In genomic region chr1:151419819-151420218, GRCh38 we compare ENCODE assay signal across 34 cellular contexts. TPM values are rescaled to one million over a fixed set of nuclear protein-coding genes. Genes with fewer than 3 reads are reported as not detected.
"Had no signal": no experiment of that assay in that cellular context is flagged by ENCODE, and none has a peak within 500 bp of the region (broad histone marks: within the 10 kb centered on the region; RNA-seq: fewer than 3 reads in every experiment).

No MANE protein-coding gene starts in this region.

- H3K4me1 ChIP-seq: body of pancreas had no signal

- H3K4me3 Mint-ChIP-seq: activated CD4-positive, alpha-beta memory T cell treated with anti-CD3 and anti-CD28 coated beads for 36 hours; activated CD4-positive, alpha-beta T cell treated with anti-CD3 and anti-CD28 coated beads for 36 hours; activated CD4-positive, alpha-beta T cell treated with anti-CD3 and anti-CD28 coated beads, Interleukin-2, amount 10 ng/mL, durations not matched to agents 24 days and 14 days; activated CD8-positive, alpha-beta memory T cell treated with anti-CD3 and anti-CD28 coated beads, Interleukin-2, amount 10 ng/mL, durations not matched to agents 7 days and 5 days; activated CD8-positive, alpha-beta T cell treated with anti-CD3 and anti-CD28 coated beads, Interleukin-2, amount 10 ng/mL, durations not matched to agents 7 days and 5 days; activated naive CD4-positive, alpha-beta T cell treated with anti-CD3 and anti-CD28 coated beads for 36 hours; activated naive CD4-positive, alpha-beta T cell treated with anti-CD3 and anti-CD28 coated beads, Interleukin-2, amount 50 U/mL, for 24 hours; activated T-helper 1 cell treated with anti-CD3 and anti-CD28 coated beads, Interleukin-12 subunit alpha, Interleukin-12 subunit beta, Interleukin-2, Interleukin-4 antibody, amounts not matched to agents 30 ng/mL and 10 ng/mL and 1 ng/mL, durations not matched to agents 14 hours and 24 hours and 36 hours; effector memory CD8-positive, alpha-beta T cell; T-helper 17 cell; T-helper 2 cell treated with Interferon-gamma antibody and Interleukin-4, amounts not matched to agents 5 μg/mL and 100 μg/mL, for 36 hours had no signal

- DNase-seq: activated CD4-positive, alpha-beta memory T cell treated with anti-CD3 and anti-CD28 coated beads for 36 hours; activated CD4-positive, alpha-beta T cell treated with anti-CD3 and anti-CD28 coated beads for 36 hours; activated CD4-positive, CD25-positive, alpha-beta regulatory T cell; activated CD4-positive, CD25-positive, alpha-beta regulatory T cell treated with anti-CD3 and anti-CD28 coated beads, Interleukin-2, amount 50 U/mL, for 72 hours; activated CD8-positive, alpha-beta memory T cell treated with anti-CD3 and anti-CD28 coated beads, Interleukin-2, amount 10 ng/mL, durations not matched to agents 7 days and 5 days; activated CD8-positive, alpha-beta memory T cell treated with anti-CD3 and anti-CD28 coated beads, Interleukin-2, amount 50 U/mL, for 4 hours; activated CD8-positive, alpha-beta T cell treated with anti-CD3 and anti-CD28 coated beads, Interleukin-2, amount 10 ng/mL, durations not matched to agents 7 days and 5 days; activated effector memory CD4-positive, alpha-beta T cell treated with anti-CD3 and anti-CD28 coated beads, Interleukin-2, amount 50 U/mL, for 16 hours; activated naive CD4-positive, alpha-beta T cell treated with anti-CD3 and anti-CD28 coated beads for 36 hours; activated T-cell treated with anti-CD3 and anti-CD28 coated beads, Interleukin-2, amount 50 U/mL, for 1 hour; activated T-cell treated with anti-CD3 and anti-CD28 coated beads, Interleukin-2, amount 50 U/mL, for 48 hours; amniotic stem cell; aorta; body of pancreas; caudate nucleus; cortex of kidney; dermis blood vessel endothelial cell; effector CD4-positive, alpha-beta T cell; effector memory CD8-positive, alpha-beta T cell; foreskin fibroblast; head of caudate nucleus; T-helper 1 cell; T-helper 17 cell; T1000; WERI-Rb-1 had no signal

- H3K27ac ChIP-seq: body of pancreas, epithelial cell of prostate, WERI-Rb-1 had no signal

- H3K4me3 ChIP-seq: body of pancreas had no signal

- H3K4me1 Mint-ChIP-seq: activated CD4-positive, alpha-beta T cell treated with anti-CD3 and anti-CD28 coated beads for 36 hours; activated CD8-positive, alpha-beta memory T cell treated with anti-CD3 and anti-CD28 coated beads, Interleukin-2, amount 10 ng/mL, durations not matched to agents 7 days and 5 days; activated naive CD4-positive, alpha-beta T cell treated with anti-CD3 and anti-CD28 coated beads, Interleukin-2, amount 50 U/mL, for 24 hours had no signal

- H3K27me3 Mint-ChIP-seq: activated CD4-positive, alpha-beta memory T cell treated with anti-CD3 and anti-CD28 coated beads for 36 hours; activated CD4-positive, alpha-beta T cell treated with anti-CD3 and anti-CD28 coated beads for 36 hours; activated CD4-positive, alpha-beta T cell treated with anti-CD3 and anti-CD28 coated beads, Interleukin-2, amount 10 ng/mL, durations not matched to agents 24 days and 14 days; activated CD8-positive, alpha-beta memory T cell treated with anti-CD3 and anti-CD28 coated beads, Interleukin-2, amount 10 ng/mL, durations not matched to agents 7 days and 5 days; activated naive CD4-positive, alpha-beta T cell treated with anti-CD3 and anti-CD28 coated beads, Interleukin-2, amount 50 U/mL, for 24 hours; effector memory CD8-positive, alpha-beta T cell; T-helper 17 cell had no signal

- H3K9me3 Mint-ChIP-seq: activated CD4-positive, alpha-beta memory T cell treated with anti-CD3 and anti-CD28 coated beads for 36 hours; activated CD4-positive, alpha-beta T cell treated with anti-CD3 and anti-CD28 coated beads, Interleukin-2, amount 10 ng/mL, durations not matched to agents 24 days and 14 days; activated naive CD4-positive, alpha-beta T cell treated with anti-CD3 and anti-CD28 coated beads for 36 hours; activated naive CD4-positive, alpha-beta T cell treated with anti-CD3 and anti-CD28 coated beads, Interleukin-2, amount 50 U/mL, for 24 hours; activated T-helper 1 cell treated with anti-CD3 and anti-CD28 coated beads, Interleukin-12 subunit alpha, Interleukin-12 subunit beta, Interleukin-2, Interleukin-4 antibody, amounts not matched to agents 30 ng/mL and 10 ng/mL and 1 ng/mL, durations not matched to agents 14 hours and 24 hours and 36 hours; activated T-helper 2 cell treated with anti-CD3 and anti-CD28 coated beads, Interferon-gamma antibody, Interleukin-2, Interleukin-4, amounts not matched to agents 10 μg/mL and 5 μg/mL and 100 μg/mL, durations not matched to agents 14 hours and 24 hours and 36 hours; effector memory CD8-positive, alpha-beta T cell; T-helper 2 cell treated with Interferon-gamma antibody and Interleukin-4, amounts not matched to agents 5 μg/mL and 100 μg/mL, for 36 hours had no signal

- FAIRE-seq: colon, frontal cortex had no signal

- H3K9me3 ChIP-seq: body of pancreas had no signal

- ATAC-seq: activated CD4-positive, alpha-beta T cell treated with anti-CD3 and anti-CD28 coated beads for 36 hours; activated CD8-positive, alpha-beta memory T cell treated with anti-CD3 and anti-CD28 coated beads, Interleukin-2, amount 10 ng/mL, durations not matched to agents 7 days and 5 days; activated CD8-positive, alpha-beta T cell treated with anti-CD3 and anti-CD28 coated beads, Interleukin-2, amount 10 ng/mL, durations not matched to agents 7 days and 5 days; body of pancreas; effector memory CD8-positive, alpha-beta T cell; T-helper 17 cell had no signal

- H3K27ac Mint-ChIP-seq: activated CD4-positive, alpha-beta memory T cell treated with anti-CD3 and anti-CD28 coated beads for 36 hours; activated CD4-positive, alpha-beta T cell treated with anti-CD3 and anti-CD28 coated beads for 36 hours; activated CD4-positive, alpha-beta T cell treated with anti-CD3 and anti-CD28 coated beads, Interleukin-2, amount 10 ng/mL, durations not matched to agents 24 days and 14 days; activated CD8-positive, alpha-beta memory T cell treated with anti-CD3 and anti-CD28 coated beads, Interleukin-2, amount 10 ng/mL, durations not matched to agents 7 days and 5 days; activated CD8-positive, alpha-beta T cell treated with anti-CD3 and anti-CD28 coated beads, Interleukin-2, amount 10 ng/mL, durations not matched to agents 7 days and 5 days; activated naive CD4-positive, alpha-beta T cell treated with anti-CD3 and anti-CD28 coated beads for 36 hours; activated naive CD4-positive, alpha-beta T cell treated with anti-CD3 and anti-CD28 coated beads, Interleukin-2, amount 50 U/mL, for 24 hours; activated T-helper 1 cell treated with anti-CD3 and anti-CD28 coated beads, Interleukin-12 subunit alpha, Interleukin-12 subunit beta, Interleukin-2, Interleukin-4 antibody, amounts not matched to agents 30 ng/mL and 10 ng/mL and 1 ng/mL, durations not matched to agents 14 hours and 24 hours and 36 hours; activated T-helper 2 cell treated with anti-CD3 and anti-CD28 coated beads, Interferon-gamma antibody, Interleukin-2, Interleukin-4, amounts not matched to agents 10 μg/mL and 5 μg/mL and 100 μg/mL, durations not matched to agents 14 hours and 24 hours and 36 hours; effector memory CD8-positive, alpha-beta T cell; T-helper 17 cell; T-helper 2 cell treated with Interferon-gamma antibody and Interleukin-4, amounts not matched to agents 5 μg/mL and 100 μg/mL, for 36 hours had no signal

- H3K27me3 ChIP-seq: body of pancreas had no signal

RNA-seq across cellular contexts. Expression of gene SELENBP1, which starts 47.3 kb away (rescaled TPM):
- total RNA-seq: activated CD4-positive, alpha-beta memory T cell treated with anti-CD3 and anti-CD28 coated beads for 36 hours; activated CD4-positive, alpha-beta T cell treated with anti-CD3 and anti-CD28 coated beads for 36 hours; activated CD4-positive, alpha-beta T cell treated with anti-CD3 and anti-CD28 coated beads, Interleukin-2, amount 10 ng/mL, durations not matched to agents 24 days and 14 days; activated CD8-positive, alpha-beta memory T cell treated with anti-CD3 and anti-CD28 coated beads for 36 hours; activated CD8-positive, alpha-beta memory T cell treated with anti-CD3 and anti-CD28 coated beads, Interleukin-2, amount 10 ng/mL, durations not matched to agents 7 days and 5 days; activated CD8-positive, alpha-beta T cell treated with anti-CD3 and anti-CD28 coated beads, Interleukin-2, amount 10 ng/mL, durations not matched to agents 7 days and 5 days; activated naive CD4-positive, alpha-beta T cell treated with anti-CD3 and anti-CD28 coated beads for 36 hours; activated T-helper 1 cell treated with anti-CD3 and anti-CD28 coated beads, Interleukin-12 subunit alpha, Interleukin-12 subunit beta, Interleukin-2, Interleukin-4 antibody, amounts not matched to agents 30 ng/mL and 10 ng/mL and 1 ng/mL, durations not matched to agents 14 hours and 24 hours and 36 hours; activated T-helper 2 cell treated with anti-CD3 and anti-CD28 coated beads, Interferon-gamma antibody, Interleukin-2, Interleukin-4, amounts not matched to agents 10 μg/mL and 5 μg/mL and 100 μg/mL, durations not matched to agents 14 hours and 24 hours and 36 hours; T-helper 17 cell had no signal
